In genomic region chr9:92327283-92327850, GRCh38 we compare ENCODE assay signal across 11 cellular contexts. TPM values are rescaled to one million over a fixed set of nuclear protein-coding genes. Genes with fewer than 3 reads are reported as not detected.
DNase-seq lines count a peak whose midpoint lies in the region; ATAC-seq and TF ChIP-seq lines count a peak whose summit lies in the region.
"Had no signal": no experiment of that assay in that cellular context is flagged by ENCODE, and none has a peak within 500 bp of the region (broad histone marks: within the 10 kb centered on the region; RNA-seq: fewer than 3 reads in every experiment).

No MANE protein-coding gene starts in this region.

- POLR2A ChIA-PET in activated B cell treated with CpG ODN at 0.5 μM for 24 hours (lab: Charles Lee): no interaction called here

- H3K9me3 ChIP-seq in gastrocnemius medialis: no peaks in the 10 kb centered on the region
- H3K9me3 ChIP-seq: tibial artery had no signal

- H3K4me1 ChIP-seq in gastrocnemius medialis: peaks cover 21 to 31% of the 10 kb centered on the region in 2 donors

- peak overlapping the region; percentile 93 for H3K4me3 Mint-ChIP-seq in Calu3 (ENCODE audit: low read depth, unreplicated experiment)
- H3K4me3 Mint-ChIP-seq in activated B cell treated with CpG ODN at 0.5 μM for 24 hours: peak overlapping the region; percentile 17
- peak overlapping the region; percentile 96 to 100 (median 99) for H3K4me3 Mint-ChIP-seq in immature natural killer cell

- TF ChIP-seq CTCF in Calu3 (IDR thresholded peaks at IDR 0.05; ENCODE audit: unreplicated experiment) (no peak), HL-60 (IDR thresholded peaks at IDR 0.05; ENCODE audit: insufficient read depth, low read length) (no peak), activated B cell treated with CpG ODN at 0.5 μM for 24 hours (IDR thresholded peaks at IDR 0.05) (no peak), gastrocnemius medialis (IDR thresholded peaks at IDR 0.05 in 4 of 5, conservative IDR thresholded peaks at IDR 0.05 in 1 of 5) (no peak)

- DNase-seq in Calu3 (no peak), HL-60 (ENCODE audit: low read depth in 1 of 2, low spot score in 1 of 2) (no peak), activated B cell treated with CpG ODN at 0.5 μM for 24 hours (no peak), immature natural killer cell (no peak), DMS53 (lab: John Stamatoyannopoulos, UW) (no peak), NCI-H146 treated with DMSO at 0.1 percent for 48 hours (lab: John Stamatoyannopoulos, UW; ENCODE audit: unreplicated experiment) (no peak), gastrocnemius medialis (no peak)
- DNase-seq: left cardiac atrium, tibial artery had no signal

- H3K36me3 ChIP-seq in gastrocnemius medialis: peaks cover 0 to 12% of the 10 kb centered on the region in 2 donors

- peaks cover 30% of the 10 kb centered on the region for H3K36me3 Mint-ChIP-seq in Calu3 (ENCODE audit: insufficient read depth, unreplicated experiment)
- H3K36me3 Mint-ChIP-seq in activated B cell treated with CpG ODN at 0.5 μM for 24 hours (ENCODE audit: low read depth): peaks cover 23% of the 10 kb centered on the region
- peaks cover 0 to 4% (median 3%) of the 10 kb centered on the region in 3 donors for H3K36me3 Mint-ChIP-seq in immature natural killer cell

- H3K27me3 ChIP-seq in HL-60 (ENCODE audit: insufficient read depth, poor library complexity, severe bottlenecking) (no peaks in the 10 kb centered on the region), gastrocnemius medialis (no peaks in the 10 kb centered on the region)
- H3K27me3 ChIP-seq: tibial artery had no signal

- no TSS peak for BruUV-seq in Calu3 (replicated peaks; lab: Mats Ljungman, UMichigan)

- no peak for ATAC-seq in activated B cell treated with CpG ODN at 0.5 μM for 24 hours (ENCODE audit: low read depth)
- no peak for ATAC-seq in GM18511 (IDR thresholded peaks at IDR 0.05; ENCODE audit: unreplicated experiment)
- ATAC-seq in gastrocnemius medialis: no peak
- ATAC-seq: left cardiac atrium had no signal

- H3K4me3 ChIP-seq in HL-60 (replicated peaks; ENCODE audit: insufficient read depth, low read length): peak overlapping the region; percentile 84
- H3K4me3 ChIP-seq in gastrocnemius medialis: no peak overlapping the region

- TF ChIP-seq POLR2A in gastrocnemius medialis (IDR thresholded peaks at IDR 0.05): no peak

- CTCF ChIA-PET in Calu3 (lab: Charles Lee) (no interaction called here), activated B cell treated with CpG ODN at 0.5 μM for 24 hours (lab: Charles Lee) (no interaction called here)

- H3K27me3 Mint-ChIP-seq in Calu3 (ENCODE audit: unreplicated experiment) (no peaks in the 10 kb centered on the region), activated B cell treated with CpG ODN at 0.5 μM for 24 hours (no peaks in the 10 kb centered on the region), immature natural killer cell (ENCODE audit: low read depth in 3 of 3) (peaks cover 7% of the 10 kb centered on the region in 3 donors)

- H3K27ac ChIP-seq in HL-60 (replicated peaks) (no peak overlapping the region), gastrocnemius medialis (no peak overlapping the region)
- H3K27ac ChIP-seq: parathyroid adenoma, tibial artery had no signal

- intact Hi-C loops in Calu3 (cut with micrococcal nuclease; ENCODE audit: unreplicated experiment) (loop anchor here (10.0 kb wide), 2 partner anchors 107 to 307 kb away; no protein-coding TSS in a partner anchor), activated B cell treated with CpG ODN at 0.5 μM for 24 hours (cut with micrococcal nuclease) (loop anchor here (10.0 kb wide), 3 partner anchors 477 to 613 kb away; partner anchors contain the start of gene ZNF484), gastrocnemius medialis (cut with DNase I; ENCODE audit: low total_unique reads) (no loop called here)

- in situ Hi-C loops in gastrocnemius medialis (cut with MboI; ENCODE audit: low sequenced_read_pairs in 4 of 4): loop anchor here in 3 of 4 donors (10.0 to 25.0 kb wide), 3 partner anchors 310 to 460 kb away; partner anchors contain the start of gene IPPK (in 1 of the 3)

- H3K27ac Mint-ChIP-seq in Calu3 (ENCODE audit: unreplicated experiment) (no peak overlapping the region), activated B cell treated with CpG ODN at 0.5 μM for 24 hours (no peak overlapping the region), immature natural killer cell (peak overlapping the region in 3 of 6 donors; percentile 26 to 100 (median 99))

- H3K9me3 Mint-ChIP-seq in Calu3 (ENCODE audit: low read depth, unreplicated experiment) (no peaks in the 10 kb centered on the region), activated B cell treated with CpG ODN at 0.5 μM for 24 hours (no peaks in the 10 kb centered on the region), immature natural killer cell (no peaks in the 10 kb centered on the region)

- H3K4me1 Mint-ChIP-seq in Calu3 (ENCODE audit: low read depth, unreplicated experiment) (peaks cover 28% of the 10 kb centered on the region), activated B cell treated with CpG ODN at 0.5 μM for 24 hours (peaks cover 27% of the 10 kb centered on the region), immature natural killer cell (peaks cover 29 to 34% of the 10 kb centered on the region in 2 donors)

RNA-seq across cellular contexts. Expression of gene CENPP, which starts 1.6 kb away (rescaled TPM):
- total RNA-seq in Calu3 (2022) (5.3 and 7.2 TPM in 2 replicates), activated B cell treated with CpG ODN at 0.5 μM for 24 hours (5.7 and 5.9 TPM in 2 replicates), gastrocnemius medialis (10 to 100 TPM in 1 of 4 donors, 1 to 10 TPM in 3; 1.8 to 11.5 (median 8.7) TPM)
- polyA plus RNA-seq in immature natural killer cell: 1 to 10 TPM; 4.5 to 9.7 (median 4.7) TPM

RNA-seq across cellular contexts. Expression of gene NOL8, which starts 2.2 kb away (rescaled TPM):
- 37.1 and 42.9 TPM in 2 replicates for total RNA-seq in Calu3 (2022)
- total RNA-seq in activated B cell treated with CpG ODN at 0.5 μM for 24 hours: 67.0 and 78.4 TPM in 2 replicates
- polyA plus RNA-seq in immature natural killer cell: 10 to 100 TPM in 2 of 3 donors, 1 to 10 TPM in 1; 7.7 to 26.3 (median 10.5) TPM
- 10 to 100 TPM; 11.5 to 20.2 (median 14.0) TPM for total RNA-seq in gastrocnemius medialis

RNA-seq across cellular contexts. Expression of gene IARS1, which starts 33.9 kb away (rescaled TPM):
- total RNA-seq in Calu3 (2022) (130 TPM in 2 replicates), activated B cell treated with CpG ODN at 0.5 μM for 24 hours (176 and 205 TPM in 2 replicates), gastrocnemius medialis (100 to 1,000 TPM in 2 of 4 donors, 10 to 100 TPM in 2; 87.0 to 111 (median 100) TPM)
- 10 to 100 TPM; 34.3 to 69.5 (median 52.9) TPM for polyA plus RNA-seq in immature natural killer cell

Comparison
In these comparisons a context has a peak if more than half of its experiments do, and no peak if none do; other contexts are left out.
1. H3K4me3 Mint-ChIP-seq: peak in every context shown above with its lines; median percentile 99 in immature natural killer cell; 93 in Calu3; 17 in activated B cell treated with CpG ODN at 0.5 μM for 24 hours.